Comparison of ENCODE assay signal across 1 cellular context in the genomic region with DNA sequence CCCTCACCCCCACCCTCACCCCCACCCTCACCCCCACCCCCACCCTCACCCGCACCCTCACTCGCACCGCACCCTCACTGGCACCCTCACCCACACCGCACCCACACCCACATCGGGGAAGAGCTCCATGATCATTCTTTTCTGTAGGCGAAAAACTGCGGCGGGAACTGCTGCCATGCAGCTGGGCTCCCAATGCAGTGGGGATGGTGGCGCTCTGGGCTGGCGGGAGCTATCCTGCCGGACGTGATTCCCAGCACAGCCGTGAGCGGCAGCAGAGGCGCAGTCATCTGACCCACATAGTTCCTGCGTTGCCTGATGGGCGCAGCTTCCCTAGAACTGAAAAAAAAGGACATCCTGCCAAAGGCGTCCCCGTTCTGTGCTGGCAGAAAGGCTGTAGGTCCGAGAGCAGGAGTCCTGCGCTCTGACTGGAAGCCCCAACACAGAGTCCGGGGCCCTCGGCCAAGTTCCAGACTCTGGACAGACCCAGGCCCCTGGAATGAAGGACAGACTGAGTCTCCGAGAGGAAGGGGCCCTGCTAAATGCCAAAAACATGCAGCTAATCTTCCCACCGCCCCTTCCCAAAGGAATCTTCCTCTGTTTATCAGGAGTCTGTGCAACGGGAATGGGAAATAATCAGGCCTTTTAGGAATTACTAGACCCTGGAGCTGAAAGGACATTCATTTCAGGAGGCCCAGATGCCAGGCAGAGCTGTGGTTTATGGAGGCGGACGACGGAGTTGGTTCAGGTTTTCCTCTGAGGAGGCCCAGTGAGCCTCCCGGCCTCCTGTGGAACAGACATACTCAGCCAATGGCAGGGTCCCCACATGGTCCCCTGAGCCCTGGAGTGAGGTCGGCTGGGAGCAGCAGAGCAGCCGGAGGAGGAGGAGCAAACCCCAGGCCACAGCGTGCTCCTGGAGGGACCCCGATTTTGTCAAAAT.
TF ChIP-seq lines count a peak whose summit lies in the region.

No MANE protein-coding gene starts in this region.

TF ChIP-seq in HepG2, 621 proteins besides CTCF, POLR2A, EP300 and RAD21 (continued from another document and continues in another):
- TF ChIP-seq, protein P1, sequence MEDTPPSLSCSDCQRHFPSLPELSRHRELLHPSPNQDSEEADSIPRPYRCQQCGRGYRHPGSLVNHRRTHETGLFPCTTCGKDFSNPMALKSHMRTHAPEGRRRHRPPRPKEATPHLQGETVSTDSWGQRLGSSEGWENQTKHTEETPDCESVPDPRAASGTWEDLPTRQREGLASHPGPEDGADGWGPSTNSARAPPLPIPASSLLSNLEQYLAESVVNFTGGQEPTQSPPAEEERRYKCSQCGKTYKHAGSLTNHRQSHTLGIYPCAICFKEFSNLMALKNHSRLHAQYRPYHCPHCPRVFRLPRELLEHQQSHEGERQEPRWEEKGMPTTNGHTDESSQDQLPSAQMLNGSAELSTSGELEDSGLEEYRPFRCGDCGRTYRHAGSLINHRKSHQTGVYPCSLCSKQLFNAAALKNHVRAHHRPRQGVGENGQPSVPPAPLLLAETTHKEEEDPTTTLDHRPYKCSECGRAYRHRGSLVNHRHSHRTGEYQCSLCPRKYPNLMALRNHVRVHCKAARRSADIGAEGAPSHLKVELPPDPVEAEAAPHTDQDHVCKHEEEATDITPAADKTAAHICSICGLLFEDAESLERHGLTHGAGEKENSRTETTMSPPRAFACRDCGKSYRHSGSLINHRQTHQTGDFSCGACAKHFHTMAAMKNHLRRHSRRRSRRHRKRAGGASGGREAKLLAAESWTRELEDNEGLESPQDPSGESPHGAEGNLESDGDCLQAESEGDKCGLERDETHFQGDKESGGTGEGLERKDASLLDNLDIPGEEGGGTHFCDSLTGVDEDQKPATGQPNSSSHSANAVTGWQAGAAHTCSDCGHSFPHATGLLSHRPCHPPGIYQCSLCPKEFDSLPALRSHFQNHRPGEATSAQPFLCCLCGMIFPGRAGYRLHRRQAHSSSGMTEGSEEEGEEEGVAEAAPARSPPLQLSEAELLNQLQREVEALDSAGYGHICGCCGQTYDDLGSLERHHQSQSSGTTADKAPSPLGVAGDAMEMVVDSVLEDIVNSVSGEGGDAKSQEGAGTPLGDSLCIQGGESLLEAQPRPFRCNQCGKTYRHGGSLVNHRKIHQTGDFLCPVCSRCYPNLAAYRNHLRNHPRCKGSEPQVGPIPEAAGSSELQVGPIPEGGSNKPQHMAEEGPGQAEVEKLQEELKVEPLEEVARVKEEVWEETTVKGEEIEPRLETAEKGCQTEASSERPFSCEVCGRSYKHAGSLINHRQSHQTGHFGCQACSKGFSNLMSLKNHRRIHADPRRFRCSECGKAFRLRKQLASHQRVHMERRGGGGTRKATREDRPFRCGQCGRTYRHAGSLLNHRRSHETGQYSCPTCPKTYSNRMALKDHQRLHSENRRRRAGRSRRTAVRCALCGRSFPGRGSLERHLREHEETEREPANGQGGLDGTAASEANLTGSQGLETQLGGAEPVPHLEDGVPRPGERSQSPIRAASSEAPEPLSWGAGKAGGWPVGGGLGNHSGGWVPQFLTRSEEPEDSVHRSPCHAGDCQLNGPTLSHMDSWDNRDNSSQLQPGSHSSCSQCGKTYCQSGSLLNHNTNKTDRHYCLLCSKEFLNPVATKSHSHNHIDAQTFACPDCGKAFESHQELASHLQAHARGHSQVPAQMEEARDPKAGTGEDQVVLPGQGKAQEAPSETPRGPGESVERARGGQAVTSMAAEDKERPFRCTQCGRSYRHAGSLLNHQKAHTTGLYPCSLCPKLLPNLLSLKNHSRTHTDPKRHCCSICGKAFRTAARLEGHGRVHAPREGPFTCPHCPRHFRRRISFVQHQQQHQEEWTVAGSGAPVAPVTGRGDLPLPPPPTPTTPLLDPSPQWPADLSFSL (CRISPR knock-in tag; IDR thresholded peaks at IDR 0.05) = no peak
- TF ChIP-seq, protein P2, sequence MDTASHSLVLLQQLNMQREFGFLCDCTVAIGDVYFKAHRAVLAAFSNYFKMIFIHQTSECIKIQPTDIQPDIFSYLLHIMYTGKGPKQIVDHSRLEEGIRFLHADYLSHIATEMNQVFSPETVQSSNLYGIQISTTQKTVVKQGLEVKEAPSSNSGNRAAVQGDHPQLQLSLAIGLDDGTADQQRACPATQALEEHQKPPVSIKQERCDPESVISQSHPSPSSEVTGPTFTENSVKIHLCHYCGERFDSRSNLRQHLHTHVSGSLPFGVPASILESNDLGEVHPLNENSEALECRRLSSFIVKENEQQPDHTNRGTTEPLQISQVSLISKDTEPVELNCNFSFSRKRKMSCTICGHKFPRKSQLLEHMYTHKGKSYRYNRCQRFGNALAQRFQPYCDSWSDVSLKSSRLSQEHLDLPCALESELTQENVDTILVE (CRISPR knock-in tag; IDR thresholded peaks at IDR 0.05) = no peak
- TF ChIP-seq HNRNPL (IDR thresholded peaks at IDR 0.05; ENCODE audit: low read depth, low read length) = peak; percentile 96
- peak; percentile 44; the same call in 1 of the 2 replicates for TF ChIP-seq CREB1 (IDR thresholded peaks at IDR 0.05)
- TF ChIP-seq CREB1 (CRISPR knock-in tag; IDR thresholded peaks at IDR 0.05) = no peak
- TF ChIP-seq ETV5 (CRISPR knock-in tag; IDR thresholded peaks at IDR 0.05; ENCODE audit: borderline replicate concordance) = peak; percentile 88
- TF ChIP-seq KAT7 (CRISPR knock-in tag; IDR thresholded peaks at IDR 0.05; ENCODE audit: borderline replicate concordance) = peak; percentile 73; the same call in 1 of the 2 replicates
- peak; percentile 79 for TF ChIP-seq YY1 (IDR thresholded peaks at IDR 0.05; ENCODE audit: insufficient read depth, insufficient replicate concordance, low read depth, low read length)
- no peak for TF ChIP-seq MIER2 (CRISPR knock-in tag; IDR thresholded peaks at IDR 0.05)
- TF ChIP-seq ZNF17 (CRISPR knock-in tag; IDR thresholded peaks at IDR 0.05) = no peak
- TF ChIP-seq NR2F2 (IDR thresholded peaks at IDR 0.05; ENCODE audit: borderline replicate concordance, low read depth) = no peak
- TF ChIP-seq ADNP (CRISPR knock-in tag; IDR thresholded peaks at IDR 0.05) = no peak
- TF ChIP-seq, protein P3, sequence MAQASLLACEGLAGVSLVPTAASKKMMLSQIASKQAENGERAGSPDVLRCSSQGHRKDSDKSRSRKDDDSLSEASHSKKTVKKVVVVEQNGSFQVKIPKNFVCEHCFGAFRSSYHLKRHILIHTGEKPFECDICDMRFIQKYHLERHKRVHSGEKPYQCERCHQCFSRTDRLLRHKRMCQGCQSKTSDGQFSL (CRISPR knock-in tag; IDR thresholded peaks at IDR 0.05) = peak; percentile 94
- TF ChIP-seq ATF1 (CRISPR knock-in tag; IDR thresholded peaks at IDR 0.05) = no peak
- TF ChIP-seq SSRP1 (CRISPR knock-in tag; IDR thresholded peaks at IDR 0.05) = no peak
- TF ChIP-seq, protein P4, sequence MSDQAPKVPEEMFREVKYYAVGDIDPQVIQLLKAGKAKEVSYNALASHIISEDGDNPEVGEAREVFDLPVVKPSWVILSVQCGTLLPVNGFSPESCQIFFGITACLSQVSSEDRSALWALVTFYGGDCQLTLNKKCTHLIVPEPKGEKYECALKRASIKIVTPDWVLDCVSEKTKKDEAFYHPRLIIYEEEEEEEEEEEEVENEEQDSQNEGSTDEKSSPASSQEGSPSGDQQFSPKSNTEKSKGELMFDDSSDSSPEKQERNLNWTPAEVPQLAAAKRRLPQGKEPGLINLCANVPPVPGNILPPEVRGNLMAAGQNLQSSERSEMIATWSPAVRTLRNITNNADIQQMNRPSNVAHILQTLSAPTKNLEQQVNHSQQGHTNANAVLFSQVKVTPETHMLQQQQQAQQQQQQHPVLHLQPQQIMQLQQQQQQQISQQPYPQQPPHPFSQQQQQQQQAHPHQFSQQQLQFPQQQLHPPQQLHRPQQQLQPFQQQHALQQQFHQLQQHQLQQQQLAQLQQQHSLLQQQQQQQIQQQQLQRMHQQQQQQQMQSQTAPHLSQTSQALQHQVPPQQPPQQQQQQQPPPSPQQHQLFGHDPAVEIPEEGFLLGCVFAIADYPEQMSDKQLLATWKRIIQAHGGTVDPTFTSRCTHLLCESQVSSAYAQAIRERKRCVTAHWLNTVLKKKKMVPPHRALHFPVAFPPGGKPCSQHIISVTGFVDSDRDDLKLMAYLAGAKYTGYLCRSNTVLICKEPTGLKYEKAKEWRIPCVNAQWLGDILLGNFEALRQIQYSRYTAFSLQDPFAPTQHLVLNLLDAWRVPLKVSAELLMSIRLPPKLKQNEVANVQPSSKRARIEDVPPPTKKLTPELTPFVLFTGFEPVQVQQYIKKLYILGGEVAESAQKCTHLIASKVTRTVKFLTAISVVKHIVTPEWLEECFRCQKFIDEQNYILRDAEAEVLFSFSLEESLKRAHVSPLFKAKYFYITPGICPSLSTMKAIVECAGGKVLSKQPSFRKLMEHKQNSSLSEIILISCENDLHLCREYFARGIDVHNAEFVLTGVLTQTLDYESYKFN (CRISPR knock-in tag; conservative IDR thresholded peaks at IDR 0.05) = peak; percentile 31
- TF ChIP-seq JUND (CRISPR knock-in tag; IDR thresholded peaks at IDR 0.05) = no peak
- no peak for TF ChIP-seq MBD4 (IDR thresholded peaks at IDR 0.05; ENCODE audit: borderline replicate concordance, low read length)
- TF ChIP-seq ZBTB8A (CRISPR knock-in tag; IDR thresholded peaks at IDR 0.05; ENCODE audit: borderline replicate concordance, low read depth) = no peak
- no peak for TF ChIP-seq HHEX (CRISPR knock-in tag; IDR thresholded peaks at IDR 0.05)
- peak; percentile 77; the same call in 1 of the 2 replicates for TF ChIP-seq KDM2A (CRISPR knock-in tag; IDR thresholded peaks at IDR 0.05; ENCODE audit: borderline replicate concordance, low read depth)
- no peak for TF ChIP-seq MED13 (CRISPR knock-in tag; IDR thresholded peaks at IDR 0.05)
- TF ChIP-seq PCBP2 (optimal IDR thresholded peaks at IDR 0.05; ENCODE audit: low read depth, low read length, poor library complexity, severe bottlenecking) = no peak
- TF ChIP-seq HOXA5 (CRISPR knock-in tag; IDR thresholded peaks at IDR 0.05) = no peak
- TF ChIP-seq, protein P5, sequence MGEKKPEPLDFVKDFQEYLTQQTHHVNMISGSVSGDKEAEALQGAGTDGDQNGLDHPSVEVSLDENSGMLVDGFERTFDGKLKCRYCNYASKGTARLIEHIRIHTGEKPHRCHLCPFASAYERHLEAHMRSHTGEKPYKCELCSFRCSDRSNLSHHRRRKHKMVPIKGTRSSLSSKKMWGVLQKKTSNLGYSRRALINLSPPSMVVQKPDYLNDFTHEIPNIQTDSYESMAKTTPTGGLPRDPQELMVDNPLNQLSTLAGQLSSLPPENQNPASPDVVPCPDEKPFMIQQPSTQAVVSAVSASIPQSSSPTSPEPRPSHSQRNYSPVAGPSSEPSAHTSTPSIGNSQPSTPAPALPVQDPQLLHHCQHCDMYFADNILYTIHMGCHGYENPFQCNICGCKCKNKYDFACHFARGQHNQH (CRISPR knock-in tag; IDR thresholded peaks at IDR 0.05) = peak; percentile 76; the same call in 1 of the 2 replicates
- TF ChIP-seq CHCHD3 (CRISPR knock-in tag; IDR thresholded peaks at IDR 0.05) = no peak; the same call in 1 of the 2 replicates
- 0 out of 2 replicates have a peak, but pooled peaks have one; percentile 27 for TF ChIP-seq KDM3A (CRISPR knock-in tag; IDR thresholded peaks at IDR 0.05; ENCODE audit: low read depth)
- TF ChIP-seq SIX1 (CRISPR knock-in tag; IDR thresholded peaks at IDR 0.05; ENCODE audit: borderline replicate concordance) = no peak; the same call in 1 of the 2 replicates
- TF ChIP-seq, protein P6, sequence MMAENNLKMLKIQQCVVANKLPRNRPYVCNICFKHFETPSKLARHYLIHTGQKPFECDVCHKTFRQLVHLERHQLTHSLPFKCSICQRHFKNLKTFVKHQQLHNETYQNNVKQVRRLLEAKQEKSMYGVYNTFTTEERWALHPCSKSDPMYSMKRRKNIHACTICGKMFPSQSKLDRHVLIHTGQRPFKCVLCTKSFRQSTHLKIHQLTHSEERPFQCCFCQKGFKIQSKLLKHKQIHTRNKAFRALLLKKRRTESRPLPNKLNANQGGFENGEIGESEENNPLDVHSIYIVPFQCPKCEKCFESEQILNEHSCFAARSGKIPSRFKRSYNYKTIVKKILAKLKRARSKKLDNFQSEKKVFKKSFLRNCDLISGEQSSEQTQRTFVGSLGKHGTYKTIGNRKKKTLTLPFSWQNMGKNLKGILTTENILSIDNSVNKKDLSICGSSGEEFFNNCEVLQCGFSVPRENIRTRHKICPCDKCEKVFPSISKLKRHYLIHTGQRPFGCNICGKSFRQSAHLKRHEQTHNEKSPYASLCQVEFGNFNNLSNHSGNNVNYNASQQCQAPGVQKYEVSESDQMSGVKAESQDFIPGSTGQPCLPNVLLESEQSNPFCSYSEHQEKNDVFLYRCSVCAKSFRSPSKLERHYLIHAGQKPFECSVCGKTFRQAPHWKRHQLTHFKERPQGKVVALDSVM (CRISPR knock-in tag; IDR thresholded peaks at IDR 0.05) = peak; percentile 91
- no peak for TF ChIP-seq GTF3A (CRISPR knock-in tag; conservative IDR thresholded peaks at IDR 0.05)
- TF ChIP-seq ZNF451 (CRISPR knock-in tag; IDR thresholded peaks at IDR 0.05) = no peak
- TF ChIP-seq, protein P7, sequence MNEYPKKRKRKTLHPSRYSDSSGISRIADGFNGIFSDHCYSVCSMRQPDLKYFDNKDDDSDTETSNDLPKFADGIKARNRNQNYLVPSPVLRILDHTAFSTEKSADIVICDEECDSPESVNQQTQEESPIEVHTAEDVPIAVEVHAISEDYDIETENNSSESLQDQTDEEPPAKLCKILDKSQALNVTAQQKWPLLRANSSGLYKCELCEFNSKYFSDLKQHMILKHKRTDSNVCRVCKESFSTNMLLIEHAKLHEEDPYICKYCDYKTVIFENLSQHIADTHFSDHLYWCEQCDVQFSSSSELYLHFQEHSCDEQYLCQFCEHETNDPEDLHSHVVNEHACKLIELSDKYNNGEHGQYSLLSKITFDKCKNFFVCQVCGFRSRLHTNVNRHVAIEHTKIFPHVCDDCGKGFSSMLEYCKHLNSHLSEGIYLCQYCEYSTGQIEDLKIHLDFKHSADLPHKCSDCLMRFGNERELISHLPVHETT (CRISPR knock-in tag; conservative IDR thresholded peaks at IDR 0.05) = peak; percentile 68; the same call in 1 of the 2 replicates
- TF ChIP-seq NCOR1 (IDR thresholded peaks at IDR 0.05; ENCODE audit: borderline replicate concordance, low read length) = no peak
- peak; percentile 41; the same call in 1 of the 2 replicates for TF ChIP-seq NCOA2 (CRISPR knock-in tag; IDR thresholded peaks at IDR 0.05)
- 0 out of 2 replicates have a peak, but pooled peaks have one; percentile 22 for TF ChIP-seq ZNF263 (CRISPR knock-in tag; IDR thresholded peaks at IDR 0.05)
- no peak for TF ChIP-seq KLF6 (CRISPR knock-in tag; IDR thresholded peaks at IDR 0.05)
- TF ChIP-seq, protein P8, sequence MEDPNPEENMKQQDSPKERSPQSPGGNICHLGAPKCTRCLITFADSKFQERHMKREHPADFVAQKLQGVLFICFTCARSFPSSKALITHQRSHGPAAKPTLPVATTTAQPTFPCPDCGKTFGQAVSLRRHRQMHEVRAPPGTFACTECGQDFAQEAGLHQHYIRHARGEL (CRISPR knock-in tag; IDR thresholded peaks at IDR 0.05) = no peak
- no peak for TF ChIP-seq ZNF564 (CRISPR knock-in tag; IDR thresholded peaks at IDR 0.05)
- TF ChIP-seq SMAD3 (CRISPR knock-in tag; IDR thresholded peaks at IDR 0.05) = no peak
- peak; percentile 79; the same call in 1 of the 2 replicates for TF ChIP-seq PAX8 (CRISPR knock-in tag; IDR thresholded peaks at IDR 0.05; ENCODE audit: borderline replicate concordance)
- TF ChIP-seq, protein P9, sequence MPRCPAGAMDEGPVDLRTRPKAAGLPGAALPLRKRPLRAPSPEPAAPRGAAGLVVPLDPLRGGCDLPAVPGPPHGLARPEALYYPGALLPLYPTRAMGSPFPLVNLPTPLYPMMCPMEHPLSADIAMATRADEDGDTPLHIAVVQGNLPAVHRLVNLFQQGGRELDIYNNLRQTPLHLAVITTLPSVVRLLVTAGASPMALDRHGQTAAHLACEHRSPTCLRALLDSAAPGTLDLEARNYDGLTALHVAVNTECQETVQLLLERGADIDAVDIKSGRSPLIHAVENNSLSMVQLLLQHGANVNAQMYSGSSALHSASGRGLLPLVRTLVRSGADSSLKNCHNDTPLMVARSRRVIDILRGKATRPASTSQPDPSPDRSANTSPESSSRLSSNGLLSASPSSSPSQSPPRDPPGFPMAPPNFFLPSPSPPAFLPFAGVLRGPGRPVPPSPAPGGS (CRISPR knock-in tag; IDR thresholded peaks at IDR 0.05) = no peak; the same call in 1 of the 2 replicates
